31 cellular contexts compared by ENCODE assay signal in genomic region chr1:108871050-108871724, GRCh38. TPM values are rescaled to one million over a fixed set of nuclear protein-coding genes. Genes with fewer than 3 reads are reported as not detected.
"Had no signal": no experiment of that assay in that cellular context is flagged by ENCODE, and none has a peak within 500 bp of the region (broad histone marks: within the 10 kb centered on the region; RNA-seq: fewer than 3 reads in every experiment).

No MANE protein-coding gene starts in this region.

- H3K27ac ChIP-seq: epithelial cell of prostate, foreskin keratinocyte, gastroesophageal sphincter, heart left ventricle, hepatocyte, left lung, prostate gland, right atrium auricular region, suprapubic skin, transverse colon, vagina had no signal

- H2AFZ ChIP-seq: hepatocyte had no signal

- H3K4me1 Mint-ChIP-seq: mesothelial cell of epicardium, neural crest cell had no signal

- H3K9me3 Mint-ChIP-seq: mesothelial cell of epicardium; natural killer cell treated with Interleukin-12 subunit alpha and Interleukin-12 subunit beta and Interleukin-15 and Interleukin-18, amount 100 ng/mL, for 72 hours; neural crest cell; stimulated activated naive CD8-positive, alpha-beta T cell treated with anti-CD3 and anti-CD28 coated beads, Interleukin-15, amount 100 ng/mL, for 72 hours had no signal

- H3K27me3 Mint-ChIP-seq: naive B cell had no signal

- H3K4me2 ChIP-seq: hepatocyte, smooth muscle cell had no signal

- H3K9me3 ChIP-seq: gastroesophageal sphincter, heart left ventricle, left lung, mucosa of descending colon, prostate gland, right atrium auricular region, suprapubic skin, transverse colon, vagina had no signal

- ATAC-seq: esophagus mucosa; foreskin keratinocyte; gastroesophageal sphincter; heart left ventricle; left cardiac atrium; left lung; mucosa of descending colon; natural killer cell treated with Interleukin-12 subunit alpha and Interleukin-12 subunit beta and Interleukin-15 and Interleukin-18, amount 100 ng/mL, for 72 hours; sciatic nerve; stimulated activated naive CD8-positive, alpha-beta T cell treated with anti-CD3 and anti-CD28 coated beads, Interleukin-15, amount 100 ng/mL, for 72 hours had no signal

- H3K27me3 ChIP-seq: foreskin keratinocyte, gastroesophageal sphincter, hepatocyte, left lung, right atrium auricular region, suprapubic skin, transverse colon, vagina had no signal

- H3K36me3 ChIP-seq: gastroesophageal sphincter, heart left ventricle, left lung, prostate gland, right atrium auricular region, suprapubic skin, transverse colon, vagina had no signal

- H3K79me2 ChIP-seq: hepatocyte had no signal

- DNase-seq: cortex of kidney; effector CD4-positive, alpha-beta T cell; foreskin keratinocyte; heart left ventricle; kidney; left cardiac atrium; left lung; mesenchymal stem cell; mucosa of descending colon; naive B cell; stimulated activated CD4-positive, alpha-beta T cell treated with anti-CD3 and anti-CD28 coated beads, Interleukin-12 subunit alpha, Interleukin-12 subunit beta, amount 100 ng/mL, for 4 hours; stimulated activated CD4-positive, alpha-beta T cell treated with anti-CD3 and anti-CD28 coated beads, Interleukin-1b, Interleukin-23, amount 100 ng/mL, for 48 hours; stimulated activated CD4-positive, alpha-beta T cell treated with anti-CD3 and anti-CD28 coated beads, Interleukin-4, amount 100 ng/mL, for 1 hour; stimulated activated CD8-positive, alpha-beta memory T cell treated with anti-CD3 and anti-CD28 coated beads, Interleukin-4, amount 100 ng/mL, for 48 hours; stimulated activated naive CD4-positive, alpha-beta T cell; stimulated activated naive CD8-positive, alpha-beta T cell treated with anti-CD3 and anti-CD28 coated beads, Interleukin-15, amount 100 ng/mL, for 72 hours; transverse colon had no signal

- H3K4me1 ChIP-seq: foreskin keratinocyte, prostate gland, suprapubic skin had no signal

- H3K36me3 Mint-ChIP-seq: mesothelial cell of epicardium; naive B cell; natural killer cell treated with Interleukin-12 subunit alpha and Interleukin-12 subunit beta and Interleukin-15 and Interleukin-18, amount 100 ng/mL, for 72 hours had no signal

- H3K4me3 Mint-ChIP-seq: mesothelial cell of epicardium; naive B cell; natural killer cell treated with Interleukin-12 subunit alpha and Interleukin-12 subunit beta and Interleukin-15 and Interleukin-18, amount 100 ng/mL, for 72 hours; neural crest cell; stimulated activated naive CD8-positive, alpha-beta T cell treated with anti-CD3 and anti-CD28 coated beads, Interleukin-15, amount 100 ng/mL, for 72 hours had no signal

- H3K27ac Mint-ChIP-seq: mesothelial cell of epicardium; naive B cell; natural killer cell treated with Interleukin-12 subunit alpha and Interleukin-12 subunit beta and Interleukin-15 and Interleukin-18, amount 100 ng/mL, for 72 hours; stimulated activated naive CD8-positive, alpha-beta T cell treated with anti-CD3 and anti-CD28 coated beads, Interleukin-15, amount 100 ng/mL, for 72 hours had no signal

- H3K4me3 ChIP-seq: gastroesophageal sphincter, heart left ventricle, hepatocyte, left lung, mucosa of descending colon, prostate gland, right atrium auricular region, smooth muscle cell, suprapubic skin, transverse colon, vagina had no signal

RNA-seq across cellular contexts. Expression of gene AKNAD1, which starts 14.3 kb away (rescaled TPM):
- total RNA-seq: kidney; left cardiac atrium; left lung; mesothelial cell of epicardium; natural killer cell treated with Interleukin-12 subunit alpha and Interleukin-12 subunit beta and Interleukin-15 and Interleukin-18, amount 100 ng/mL, for 72 hours; right atrium auricular region; smooth muscle cell; transverse colon; ureter had no signal
- polyA plus RNA-seq: hepatocyte had no signal
